13 cellular contexts compared by ENCODE assay signal in genomic region chr1:152906023-152906565, GRCh38. TPM values are rescaled to one million over a fixed set of nuclear protein-coding genes. Genes with fewer than 3 reads are reported as not detected.
DNase-seq lines count a peak whose midpoint lies in the region; FAIRE-seq lines count a peak whose summit lies in the region.
"Had no signal": no experiment of that assay in that cellular context is flagged by ENCODE, and none has a peak within 500 bp of the region (broad histone marks: within the 10 kb centered on the region; RNA-seq: fewer than 3 reads in every experiment).

No MANE protein-coding gene starts in this region.

- DNase-seq in Daoy (ENCODE audit: low read depth) (peak; percentile 93), MG63 (peak; percentile 97), epithelial cell of prostate (ENCODE audit: low read depth, low spot score) (peak; percentile 100), renal cortical epithelial cell (ENCODE audit: low read depth) (peak; percentile 55), NCI-H524 treated with DMSO at 0.1 percent for 48 hours (lab: John Stamatoyannopoulos, UW) (no peak), frontal cortex (ENCODE audit: low spot score in 2 of 2) (no peak), NCI-H1436 (lab: John Stamatoyannopoulos, UW) (no peak), activated gamma-delta T cell treated with Interleukin-2 at 50 U/mL for 16 hours (no peak)
- DNase-seq: brain microvascular endothelial cell, COR-L47, NCI-H1105 treated with DMSO at 0.1 percent for 48 hours had no signal

- no peaks in the 10 kb centered on the region for H3K27me3 ChIP-seq in MG63
- H3K27me3 ChIP-seq: brain microvascular endothelial cell had no signal

- H3K4me3 ChIP-seq in MG63 = no peak overlapping the region
- H3K4me3 ChIP-seq: thoracic aorta had no signal

- FAIRE-seq in frontal cortex (lab: Jason Lieb, UNC) = no peak

- no peaks in the 10 kb centered on the region for H3K36me3 ChIP-seq in MG63
- H3K36me3 ChIP-seq: brain microvascular endothelial cell, thoracic aorta had no signal

- peak overlapping the region; percentile 96 for H3K27ac ChIP-seq in epithelial cell of prostate
- H3K27ac ChIP-seq: brain microvascular endothelial cell, thoracic aorta had no signal

- H3K9me3 ChIP-seq in MG63 = no peaks in the 10 kb centered on the region
- H3K9me3 ChIP-seq: thoracic aorta had no signal

RNA-seq across cellular contexts. Expression of gene IVL, which starts 2.3 kb away (rescaled TPM):
- total RNA-seq in Daoy (2014; rRNA removed; shearing (Covaris generic)) = 0.06 TPM in 1 of 2 replicates, not detected in the other
- not detected in 2 replicates for total RNA-seq in MG63 (2014; rRNA removed; shearing (Covaris generic); ENCODE audit: low replicate concordance)
- 0.15 and 2.4 TPM in 2 replicates for total RNA-seq in renal cortical epithelial cell
- total RNA-seq in frontal cortex = not detected
- total RNA-seq: omental fat pad had no signal

RNA-seq across cellular contexts. Expression of gene SMCP, which starts 28.0 kb away (rescaled TPM):
- not detected in 2 replicates for total RNA-seq in Daoy (2014; rRNA removed; shearing (Covaris generic))
- not detected in 2 replicates for total RNA-seq in MG63 (2014; rRNA removed; shearing (Covaris generic); ENCODE audit: low replicate concordance)
- total RNA-seq in renal cortical epithelial cell (not detected in 2 replicates), frontal cortex (not detected)
- total RNA-seq: omental fat pad, thoracic aorta had no signal

RNA-seq across cellular contexts. Expression of gene SPRR5, which starts 40.9 kb away (rescaled TPM):
- not detected in 2 replicates for total RNA-seq in Daoy (2014; rRNA removed; shearing (Covaris generic))
- total RNA-seq in MG63 (2014; rRNA removed; shearing (Covaris generic); ENCODE audit: low replicate concordance) = not detected in 2 replicates
- total RNA-seq in renal cortical epithelial cell = not detected in 2 replicates
- total RNA-seq in frontal cortex = not detected
- total RNA-seq: omental fat pad, thoracic aorta had no signal

RNA-seq across cellular contexts. Expression of gene LCE7A, which starts 46.3 kb away (rescaled TPM):
- not detected in 2 replicates for total RNA-seq in Daoy (2014; rRNA removed; shearing (Covaris generic))
- total RNA-seq in MG63 (2014; rRNA removed; shearing (Covaris generic); ENCODE audit: low replicate concordance) = not detected in 2 replicates
- total RNA-seq in renal cortical epithelial cell (not detected in 2 replicates), frontal cortex (not detected)
- total RNA-seq: omental fat pad, thoracic aorta had no signal

Comparison
In these comparisons a context has a peak if more than half of its experiments do, and no peak if none do; other contexts are left out.
1. DNase-seq: peak in Daoy (single experiment), MG63 (single experiment), epithelial cell of prostate (single experiment) and renal cortical epithelial cell (single experiment); none in NCI-H524 treated with DMSO at 0.1 percent for 48 hours (single experiment), frontal cortex (0 of 2), NCI-H1436 (single experiment) and activated gamma-delta T cell treated with Interleukin-2 at 50 U/mL for 16 hours (single experiment).